ENCODE assay signal across 10 cellular contexts in genomic region chr10:22246680-22247391, GRCh38. TPM values are rescaled to one million over a fixed set of nuclear protein-coding genes. Genes with fewer than 3 reads are reported as not detected.
DNase-seq lines count a peak whose midpoint lies in the region; ATAC-seq and TF ChIP-seq lines count a peak whose summit lies in the region.
"Had no signal": no experiment of that assay in that cellular context is flagged by ENCODE, and none has a peak within 500 bp of the region (broad histone marks: within the 10 kb centered on the region; RNA-seq: fewer than 3 reads in every experiment).

No MANE protein-coding gene starts in this region.

- H4K5ac ChIP-seq in IMR-90 (ENCODE audit: low read depth, low read length), result no peak overlapping the region

- CTCF ChIA-PET in IMR-90 (lab: Yijun Ruan, JAX), result no interaction called here

- H2BK5ac ChIP-seq in IMR-90 (ENCODE audit: low read depth, low read length, poor library complexity, severe bottlenecking), result no peak overlapping the region

- no peak for TF ChIP-seq RAD21 in IMR-90 (IDR thresholded peaks at IDR 0.05; ENCODE audit: low read length)

- no TSS peak for BruUV-seq in IMR-90 (replicated peaks; lab: Mats Ljungman, UMichigan)

- no peak overlapping the region for H2AFZ ChIP-seq in IMR-90 (replicated peaks; ENCODE audit: low read length, poor library complexity)

- H3K4me3 ChIP-seq in IMR-90 (ENCODE audit: insufficient read depth, low read depth, low read length) (no peak overlapping the region), right atrium auricular region (no peak overlapping the region)

- H3K27me3 ChIP-seq in IMR-90 (ENCODE audit: control insufficient read depth, insufficient read depth, low read length), result no peaks in the 10 kb centered on the region
- H3K27me3 ChIP-seq in right atrium auricular region, result no peaks in the 10 kb centered on the region

- no peak for TF ChIP-seq POLR2A in IMR-90 (IDR thresholded peaks at IDR 0.05; ENCODE audit: low read depth, low read length)

- DNase-seq in AG08395 (ENCODE audit: low spot score) (peak; percentile 45), IMR-90 (peak; percentile 34), right atrium auricular region (ENCODE audit: low spot score) (no peak), DMS114 treated with DMSO at 0.1 percent for 48 hours (lab: John Stamatoyannopoulos, UW; ENCODE audit: unreplicated experiment) (no peak), HK-2 (ENCODE audit: unreplicated experiment) (no peak), DMS79 (lab: John Stamatoyannopoulos, UW) (no peak)
- no peak for DNase-seq in activated T-helper 1 cell treated with anti-CD3 and anti-CD28 coated beads, Interleukin-12 subunit alpha, Interleukin-12 subunit beta, Interleukin-2, Interleukin-4 antibody, amounts not matched to agents 30 ng/mL and 10 ng/mL and 1 ng/mL, durations not matched to agents 14 hours and 24 hours and 36 hours (ENCODE audit: low spot score)
- DNase-seq: retina had no signal

- H3K23ac ChIP-seq in IMR-90 (ENCODE audit: low read depth, low read length), result no peak overlapping the region

- no peak overlapping the region for H3K9ac ChIP-seq in IMR-90 (ENCODE audit: low read depth, low read length)

- peak overlapping the region; percentile 28 for H3K4me3 Mint-ChIP-seq in activated T-helper 1 cell treated with anti-CD3 and anti-CD28 coated beads, Interleukin-12 subunit alpha, Interleukin-12 subunit beta, Interleukin-2, Interleukin-4 antibody, amounts not matched to agents 30 ng/mL and 10 ng/mL and 1 ng/mL, durations not matched to agents 14 hours and 24 hours and 36 hours
- H3K4me3 Mint-ChIP-seq: dendritic cell treated with granulocyte-macrophage colony-stimulating factor and Interleukin-4, amounts not matched to agents 40 ng/mL and 50 ng/mL, for 4 days had no signal

- H2AK9ac ChIP-seq in IMR-90 (replicated peaks; ENCODE audit: low read depth, low read length, poor library complexity), result no peak overlapping the region

- H3K4me1 ChIP-seq in IMR-90 (ENCODE audit: control insufficient read depth, insufficient read depth, low read length) (no peaks in the 10 kb centered on the region), right atrium auricular region (no peaks in the 10 kb centered on the region)

- no peaks in the 10 kb centered on the region for H4K20me1 ChIP-seq in IMR-90 (ENCODE audit: insufficient read depth, low read length)

- no peak overlapping the region for H3K4me2 ChIP-seq in IMR-90 (ENCODE audit: low read depth, low read length)

- no peak overlapping the region for H4K91ac ChIP-seq in IMR-90 (ENCODE audit: insufficient read depth, low read depth, low read length)

- H3K27ac ChIP-seq in IMR-90 (ENCODE audit: insufficient read depth, low read length), result no peak overlapping the region
- peak overlapping the region; percentile 18 to 53 for H3K27ac ChIP-seq in right atrium auricular region

- H3K36me3 Mint-ChIP-seq in activated T-helper 1 cell treated with anti-CD3 and anti-CD28 coated beads, Interleukin-12 subunit alpha, Interleukin-12 subunit beta, Interleukin-2, Interleukin-4 antibody, amounts not matched to agents 30 ng/mL and 10 ng/mL and 1 ng/mL, durations not matched to agents 14 hours and 24 hours and 36 hours (ENCODE audit: low read depth), result peaks cover 6% of the 10 kb centered on the region

- no peak overlapping the region for H2AK5ac ChIP-seq in IMR-90 (ENCODE audit: low read depth, low read length)

- in situ Hi-C loops in IMR-90 (cut with MboI; ENCODE audit: low sequenced_read_pairs), result no loop called here

- H2BK15ac ChIP-seq in IMR-90 (ENCODE audit: low read depth, low read length), result no peak overlapping the region

- no peaks in the 10 kb centered on the region; the same call in 1 of the 2 replicates for H3K9me1 ChIP-seq in IMR-90 (ENCODE audit: insufficient read depth, low read length)

- H3K18ac ChIP-seq in IMR-90 (ENCODE audit: low read depth, low read length), result no peak overlapping the region

- no peak for ATAC-seq in IMR-90 (ENCODE audit: low read depth)
- ATAC-seq in GM21723 (IDR thresholded peaks at IDR 0.05; ENCODE audit: unreplicated experiment), result no peak

- WGBS in IMR-90 (ENCODE audit: extremely low coverage in 2 of 2, insufficient read length in 1 of 2), 2 experiments, result no CpG with 5 or more reads among the region's 3 CpGs

- H3K56ac ChIP-seq in IMR-90 (ENCODE audit: extremely low read depth, insufficient read depth, low read length), result no peak overlapping the region

- TF ChIP-seq CTCF in IMR-90 (conservative IDR thresholded peaks at IDR 0.05; ENCODE audit: low read depth, low read length) (no peak), right atrium auricular region (IDR thresholded peaks at IDR 0.05) (no peak)

- no peaks in the 10 kb centered on the region for H3K9me3 ChIP-seq in IMR-90 (ENCODE audit: control insufficient read depth, insufficient read depth, low read length)
- H3K9me3 ChIP-seq in right atrium auricular region, result no peaks in the 10 kb centered on the region

- no peak overlapping the region for H3K4ac ChIP-seq in IMR-90 (ENCODE audit: low read depth, low read length)

- peaks cover 51% of the 10 kb centered on the region for H3K4me1 Mint-ChIP-seq in activated T-helper 1 cell treated with anti-CD3 and anti-CD28 coated beads, Interleukin-12 subunit alpha, Interleukin-12 subunit beta, Interleukin-2, Interleukin-4 antibody, amounts not matched to agents 30 ng/mL and 10 ng/mL and 1 ng/mL, durations not matched to agents 14 hours and 24 hours and 36 hours (ENCODE audit: low read depth)

- H2BK120ac ChIP-seq in IMR-90 (ENCODE audit: low read depth, low read length), result no peak overlapping the region

- H3K79me1 ChIP-seq in IMR-90 (ENCODE audit: low read depth in 1 of 2, low read length in 2 of 2), result no peaks in the 10 kb centered on the region

- POLR2A ChIA-PET in IMR-90 (lab: Charles Lee; ENCODE audit: unreplicated experiment), result no interaction called here

- dilution Hi-C loops in IMR-90 (cut with HindIII; ENCODE audit: low sequenced_read_pairs, unreplicated experiment), result no loop called here

- intact Hi-C loops in IMR-90 (cut with micrococcal nuclease), result no loop called here
- intact Hi-C loops in activated T-helper 1 cell treated with anti-CD3 and anti-CD28 coated beads, Interleukin-12 subunit alpha, Interleukin-12 subunit beta, Interleukin-2, Interleukin-4 antibody, amounts not matched to agents 30 ng/mL and 10 ng/mL and 1 ng/mL, durations not matched to agents 14 hours and 24 hours and 36 hours (cut with micrococcal nuclease), result loop anchor here (1.0 to 5.0 kb wide), 7 partner anchors 18 to 730 kb away; partner anchors contain the start of genes BMI1 and DNAJC1

- H3K36me3 ChIP-seq in IMR-90 (ENCODE audit: control insufficient read depth, insufficient read depth, low read length) (no peaks in the 10 kb centered on the region), right atrium auricular region (no peaks in the 10 kb centered on the region)

- H2BK20ac ChIP-seq in IMR-90 (ENCODE audit: low read depth, low read length), result no peak overlapping the region

- H3K27ac Mint-ChIP-seq in activated T-helper 1 cell treated with anti-CD3 and anti-CD28 coated beads, Interleukin-12 subunit alpha, Interleukin-12 subunit beta, Interleukin-2, Interleukin-4 antibody, amounts not matched to agents 30 ng/mL and 10 ng/mL and 1 ng/mL, durations not matched to agents 14 hours and 24 hours and 36 hours, result peak overlapping the region; percentile 95
- H3K27ac Mint-ChIP-seq: dendritic cell treated with granulocyte-macrophage colony-stimulating factor and Interleukin-4, amounts not matched to agents 40 ng/mL and 50 ng/mL, for 4 days had no signal

- no peaks in the 10 kb centered on the region for H3K27me3 Mint-ChIP-seq in activated T-helper 1 cell treated with anti-CD3 and anti-CD28 coated beads, Interleukin-12 subunit alpha, Interleukin-12 subunit beta, Interleukin-2, Interleukin-4 antibody, amounts not matched to agents 30 ng/mL and 10 ng/mL and 1 ng/mL, durations not matched to agents 14 hours and 24 hours and 36 hours (ENCODE audit: insufficient read depth)

- H3K14ac ChIP-seq in IMR-90 (replicated peaks; ENCODE audit: low read depth, low read length), result no peak overlapping the region

- H4K8ac ChIP-seq in IMR-90 (ENCODE audit: low read depth in 2 of 2, low read length in 2 of 2), result no peak overlapping the region

- peaks cover 6% of the 10 kb centered on the region for H3K9me3 Mint-ChIP-seq in activated T-helper 1 cell treated with anti-CD3 and anti-CD28 coated beads, Interleukin-12 subunit alpha, Interleukin-12 subunit beta, Interleukin-2, Interleukin-4 antibody, amounts not matched to agents 30 ng/mL and 10 ng/mL and 1 ng/mL, durations not matched to agents 14 hours and 24 hours and 36 hours
- H3K9me3 Mint-ChIP-seq: dendritic cell treated with granulocyte-macrophage colony-stimulating factor and Interleukin-4, amounts not matched to agents 40 ng/mL and 50 ng/mL, for 4 days had no signal

TF ChIP-seq in IMR-90, 13 proteins besides CTCF, POLR2A, EP300 and RAD21:
- no peak for TF ChIP-seq NFE2L2 (IDR thresholded peaks at IDR 0.05; ENCODE audit: low read depth, low read length)
- 0 out of 2 replicates have a peak, but pooled peaks have one; percentile 7 for TF ChIP-seq FOS (IDR thresholded peaks at IDR 0.05; ENCODE audit: low read depth, low read length)

RNA-seq across cellular contexts. Expression of gene EBLN1, which starts 29.0 kb away (rescaled TPM):
- total RNA-seq in IMR-90 (2012; rRNA removed) (not detected in 2 replicates), right atrium auricular region (not detected)
- not detected in 2 replicates for polyA plus RNA-seq in IMR-90 (2012; rRNA removed)
- polyA plus RNA-seq in IMR-90 (2012; cell fraction: cytosol; rRNA removed), result not detected in 2 replicates
- not detected in 2 replicates for polyA plus RNA-seq in IMR-90 (2012; cell fraction: nucleus; rRNA removed; ENCODE audit: low replicate concordance)
- total RNA-seq in activated T-helper 1 cell treated with anti-CD3 and anti-CD28 coated beads, Interleukin-12 subunit alpha, Interleukin-12 subunit beta, Interleukin-2, Interleukin-4 antibody, amounts not matched to agents 30 ng/mL and 10 ng/mL and 1 ng/mL, durations not matched to agents 14 hours and 24 hours and 36 hours, result not detected in 2 replicates

Comparison
In these comparisons a context has a peak if more than half of its experiments do, and no peak if none do; other contexts are left out.
1. DNase-seq: peak in AG08395 (single experiment) and IMR-90 (single experiment); none in activated T-helper 1 cell treated with anti-CD3 and anti-CD28 coated beads, Interleukin-12 subunit alpha, Interleukin-12 subunit beta, Interleukin-2, Interleukin-4 antibody, amounts not matched to agents 30 ng/mL and 10 ng/mL and 1 ng/mL, durations not matched to agents 14 hours and 24 hours and 36 hours (single experiment), right atrium auricular region (single experiment), DMS114 treated with DMSO at 0.1 percent for 48 hours (single experiment), HK-2 (single experiment) and DMS79 (single experiment).